Comparison of ENCODE assay signal across 20 cellular contexts in genomic region chr2:170986566-170987258, GRCh38. TPM values are rescaled to one million over a fixed set of nuclear protein-coding genes. Genes with fewer than 3 reads are reported as not detected.
A peak's percentile ranks its signal among the peaks of the same experiment; 100 is the strongest.
DNase-seq lines count a peak whose midpoint lies in the region; ATAC-seq, FAIRE-seq and TF ChIP-seq lines count a peak whose summit lies in the region.
"Had no signal": no experiment of that assay in that cellular context is flagged by ENCODE, and none has a peak within 500 bp of the region (broad histone marks: within the 10 kb centered on the region; RNA-seq: fewer than 3 reads in every experiment).

No MANE protein-coding gene starts in this region.

- WGBS in K562 (ENCODE audit: insufficient coverage, low coverage, missing lambda C conversion rate): 91% methylated on average over 8 of the region's 8 CpGs

- CTCF ChIA-PET in activated CD8-positive, alpha-beta T cell treated with anti-CD3 and anti-CD28 coated beads, Interleukin-2, amount 10 ng/mL, durations not matched to agents 7 days and 5 days (lab: Charles Lee): interaction anchor here (1.3 kb wide), 2 partner anchors 14 to 183 kb away, joined by 3 read pairs; no protein-coding TSS in a partner anchor
- CTCF ChIA-PET in activated CD8-positive, alpha-beta T cell treated with anti-CD3 and anti-CD28 coated beads for 36 hours (lab: Charles Lee): interaction anchor here (1.6 kb wide), 1 partner anchor 14 kb away, joined by 4 read pairs; no protein-coding TSS in a partner anchor
- CTCF ChIA-PET in CD8-positive, alpha-beta T cell (lab: Charles Lee): interaction anchor here (1.9 to 2.7 kb wide), 2 partner anchors 100 to 172 kb away, joined by 4 to 7 read pairs; no protein-coding TSS in a partner anchor
- CTCF ChIA-PET in K562 (lab: Yijun Ruan, JAX; ENCODE audit: low intra/inter-chr PET ratio): no interaction called here

- no peak overlapping the region for H3K27ac ChIP-seq in CD8-positive, alpha-beta T cell (ENCODE audit: low read depth, low read length)
- no peak overlapping the region for H3K27ac ChIP-seq in K562 (ENCODE audit: extremely low read depth, low read depth, low read length)
- H3K27ac ChIP-seq: BLaER1 treated with 17β-estradiol and CSF1 and Interleukin-3, amounts not matched to agents 10 nM and 100 nM had no signal

- BruUV-seq in K562 (replicated peaks; lab: Mats Ljungman, UMichigan): no TSS peak

- peak overlapping the region; percentile 9 for H3K27ac Mint-ChIP-seq in activated CD8-positive, alpha-beta T cell treated with anti-CD3 and anti-CD28 coated beads, Interleukin-2, amount 10 ng/mL, durations not matched to agents 7 days and 5 days
- H3K27ac Mint-ChIP-seq in activated CD8-positive, alpha-beta T cell treated with anti-CD3 and anti-CD28 coated beads for 36 hours: no peak overlapping the region
- peak overlapping the region; percentile 12 for H3K27ac Mint-ChIP-seq in CD8-positive, alpha-beta T cell
- peak overlapping the region; percentile 29 for H3K27ac Mint-ChIP-seq in T-helper 17 cell
- H3K27ac Mint-ChIP-seq: B cell, GM23338 had no signal

- H3K4me1 Mint-ChIP-seq in activated CD8-positive, alpha-beta T cell treated with anti-CD3 and anti-CD28 coated beads, Interleukin-2, amount 10 ng/mL, durations not matched to agents 7 days and 5 days (ENCODE audit: low read depth): peaks cover 4% of the 10 kb centered on the region
- no peaks in the 10 kb centered on the region for H3K4me1 Mint-ChIP-seq in activated CD8-positive, alpha-beta T cell treated with anti-CD3 and anti-CD28 coated beads for 36 hours (ENCODE audit: low read depth)
- peaks cover 5% of the 10 kb centered on the region for H3K4me1 Mint-ChIP-seq in CD8-positive, alpha-beta T cell (ENCODE audit: low read depth)
- H3K4me1 Mint-ChIP-seq in T-helper 17 cell: peaks cover 15% of the 10 kb centered on the region
- H3K4me1 Mint-ChIP-seq: B cell had no signal

- no peak overlapping the region for H3K4me3 ChIP-seq in CD8-positive, alpha-beta T cell (ENCODE audit: low read depth, low read length)
- H3K4me3 ChIP-seq in K562: no peak overlapping the region
- H3K4me3 ChIP-seq: BLaER1 treated with 17β-estradiol and CSF1 and Interleukin-3, amounts not matched to agents 10 nM and 100 nM; GM23338 had no signal

- no peaks in the 10 kb centered on the region for H3K9me3 Mint-ChIP-seq in activated CD8-positive, alpha-beta T cell treated with anti-CD3 and anti-CD28 coated beads, Interleukin-2, amount 10 ng/mL, durations not matched to agents 7 days and 5 days (ENCODE audit: insufficient read depth)
- no peaks in the 10 kb centered on the region for H3K9me3 Mint-ChIP-seq in activated CD8-positive, alpha-beta T cell treated with anti-CD3 and anti-CD28 coated beads for 36 hours
- H3K9me3 Mint-ChIP-seq in CD8-positive, alpha-beta T cell: no peaks in the 10 kb centered on the region
- H3K9me3 Mint-ChIP-seq: IgD-negative memory B cell had no signal

- TF ChIP-seq RAD21 in K562 (CRISPR knock-in tag; conservative IDR thresholded peaks at IDR 0.05 in 1 of 2, IDR thresholded peaks at IDR 0.05 in 1 of 2): no peak

- no peaks in the 10 kb centered on the region for H4K20me1 ChIP-seq in K562 (replicated peaks; ENCODE audit: control insufficient read depth, insufficient read depth, low read length)
- H4K20me1 ChIP-seq: BLaER1 treated with 17β-estradiol and CSF1 and Interleukin-3, amounts not matched to agents 10 nM and 100 nM had no signal

- no peak for TF ChIP-seq EP300 in K562 (IDR thresholded peaks at IDR 0.05; ENCODE audit: low read length)

- intact Hi-C loops in activated CD8-positive, alpha-beta T cell treated with anti-CD3 and anti-CD28 coated beads for 36 hours (cut with micrococcal nuclease): no loop called here
- intact Hi-C loops in CD8-positive, alpha-beta T cell (cut with DNase I, micrococcal nuclease): no loop called here
- intact Hi-C loops in K562 (cut with micrococcal nuclease): no loop called here

- DNase-seq in activated CD8-positive, alpha-beta T cell treated with anti-CD3 and anti-CD28 coated beads, Interleukin-2, amount 10 ng/mL, durations not matched to agents 7 days and 5 days: no peak
- no peak for DNase-seq in activated CD8-positive, alpha-beta T cell treated with anti-CD3 and anti-CD28 coated beads for 36 hours
- DNase-seq in CD8-positive, alpha-beta T cell: no peak
- no peak for DNase-seq in T-helper 17 cell
- DNase-seq in K562 (ENCODE audit: extremely low read depth in 1 of 4, low spot score in 3 of 4): no peak
- no peak for DNase-seq in stimulated activated CD4-positive, alpha-beta T cell treated with anti-CD3 and anti-CD28 coated beads, Interleukin-12 subunit alpha, Interleukin-12 subunit beta, amount 100 ng/mL, for 4 hours
- DNase-seq in stimulated activated CD4-positive, alpha-beta T cell treated with anti-CD3 and anti-CD28 coated beads, Interleukin-15, amount 100 ng/mL, for 24 hours: no peak
- DNase-seq: 8988T, Caco-2, HCEC 1CT, KG1 had no signal

- H3K27me3 ChIP-seq in CD8-positive, alpha-beta T cell (ENCODE audit: insufficient read depth, low read length): no peaks in the 10 kb centered on the region
- no peaks in the 10 kb centered on the region for H3K27me3 ChIP-seq in K562 (ENCODE audit: control insufficient read depth in 2 of 2, insufficient read depth in 2 of 2, low read length in 2 of 2)
- H3K27me3 ChIP-seq: BLaER1 treated with 17β-estradiol and CSF1 and Interleukin-3, amounts not matched to agents 10 nM and 100 nM had no signal

- H3K36me3 ChIP-seq in CD8-positive, alpha-beta T cell (ENCODE audit: insufficient read depth, low read length): no peaks in the 10 kb centered on the region
- H3K36me3 ChIP-seq in K562 (ENCODE audit: control insufficient read depth, insufficient read depth, low read length): peaks cover 25% of the 10 kb centered on the region

- POLR2A ChIA-PET in activated CD8-positive, alpha-beta T cell treated with anti-CD3 and anti-CD28 coated beads, Interleukin-2, amount 10 ng/mL, durations not matched to agents 7 days and 5 days (lab: Charles Lee): no interaction called here
- POLR2A ChIA-PET in activated CD8-positive, alpha-beta T cell treated with anti-CD3 and anti-CD28 coated beads for 36 hours (lab: Charles Lee): interaction anchor here (0.6 kb wide), 1 partner anchor 38 kb away, joined by 3 read pairs; no protein-coding TSS in a partner anchor
- POLR2A ChIA-PET in CD8-positive, alpha-beta T cell (lab: Charles Lee): interaction anchor here (1.1 kb wide), 1 partner anchor 10 kb away, joined by 3 read pairs; no protein-coding TSS in a partner anchor
- POLR2A ChIA-PET in K562 (lab: Yijun Ruan, JAX): interaction anchor here (0.8 to 1.5 kb wide), 3 partner anchors 10 to 898 kb away, joined by 3 read pairs; no protein-coding TSS in a partner anchor

- TF ChIP-seq CTCF in activated CD8-positive, alpha-beta T cell treated with anti-CD3 and anti-CD28 coated beads for 36 hours (IDR thresholded peaks at IDR 0.05): no peak
- no peak for TF ChIP-seq CTCF in CD8-positive, alpha-beta T cell (IDR thresholded peaks at IDR 0.05)
- TF ChIP-seq CTCF in K562 (IDR thresholded peaks at IDR 0.05 in 2 of 3, conservative IDR thresholded peaks at IDR 0.05 in 1 of 3; ENCODE audit: insufficient read depth in 2 of 3, low read depth in 1 of 3, low read length in 3 of 3): no peak

- no peaks in the 10 kb centered on the region for H3K4me1 ChIP-seq in CD8-positive, alpha-beta T cell (ENCODE audit: insufficient read depth, low read length)
- H3K4me1 ChIP-seq in K562 (replicated peaks in 1 of 2; ENCODE audit: control insufficient read depth in 2 of 2, insufficient read depth in 2 of 2, low read length in 2 of 2): peaks cover 0 to 4% of the 10 kb centered on the region in 2 experiments; a peak in 2 of 5 replicates
- H3K4me1 ChIP-seq: BLaER1 treated with 17β-estradiol and CSF1 and Interleukin-3, amounts not matched to agents 10 nM and 100 nM; Caco-2 had no signal

- no peaks in the 10 kb centered on the region for H3K79me2 ChIP-seq in K562 (ENCODE audit: control insufficient read depth, insufficient read depth, low read length)

- in situ Hi-C loops in K562 (cut with MboI): loop anchor here (10.0 kb wide), 1 partner anchor 248 kb away; no protein-coding TSS in a partner anchor

- no peak for FAIRE-seq in K562 (lab: Jason Lieb, UNC)
- FAIRE-seq: D721Med, G401.6, H54, HTR-8/SVneo had no signal

- no peaks in the 10 kb centered on the region for H3K9me1 ChIP-seq in K562 (ENCODE audit: control insufficient read depth, insufficient read depth, low read length)

- TF ChIP-seq POLR2A in K562 (conservative IDR thresholded peaks at IDR 0.05): no peak

- H3K4me3 Mint-ChIP-seq in activated CD8-positive, alpha-beta T cell treated with anti-CD3 and anti-CD28 coated beads, Interleukin-2, amount 10 ng/mL, durations not matched to agents 7 days and 5 days: no peak overlapping the region
- no peak overlapping the region for H3K4me3 Mint-ChIP-seq in activated CD8-positive, alpha-beta T cell treated with anti-CD3 and anti-CD28 coated beads for 36 hours
- H3K4me3 Mint-ChIP-seq in CD8-positive, alpha-beta T cell: no peak overlapping the region
- H3K4me3 Mint-ChIP-seq in T-helper 17 cell: no peak overlapping the region
- H3K4me3 Mint-ChIP-seq: B cell, GM23338 had no signal

- no peak overlapping the region for H2AFZ ChIP-seq in K562 (ENCODE audit: low read depth, low read length)
- H2AFZ ChIP-seq: GM23338 had no signal

- peaks cover 19% of the 10 kb centered on the region for H3K36me3 Mint-ChIP-seq in activated CD8-positive, alpha-beta T cell treated with anti-CD3 and anti-CD28 coated beads, Interleukin-2, amount 10 ng/mL, durations not matched to agents 7 days and 5 days (ENCODE audit: low read depth)
- peaks cover 8% of the 10 kb centered on the region for H3K36me3 Mint-ChIP-seq in activated CD8-positive, alpha-beta T cell treated with anti-CD3 and anti-CD28 coated beads for 36 hours (ENCODE audit: low read depth)
- peaks cover 19% of the 10 kb centered on the region for H3K36me3 Mint-ChIP-seq in CD8-positive, alpha-beta T cell
- no peaks in the 10 kb centered on the region for H3K36me3 Mint-ChIP-seq in T-helper 17 cell (ENCODE audit: low read depth)

- no peak overlapping the region for H3K9ac ChIP-seq in K562 (ENCODE audit: insufficient read depth in 1 of 2, low read depth in 2 of 2, low read length in 2 of 2)
- H3K9ac ChIP-seq: BLaER1 treated with 17β-estradiol and CSF1 and Interleukin-3, amounts not matched to agents 10 nM and 100 nM had no signal

- H3K4me2 ChIP-seq in K562 (ENCODE audit: insufficient read depth, low read length): no peak overlapping the region
- H3K4me2 ChIP-seq: BLaER1 treated with 17β-estradiol and CSF1 and Interleukin-3, amounts not matched to agents 10 nM and 100 nM; GM23338 had no signal

- no peak for ATAC-seq in activated CD8-positive, alpha-beta T cell treated with anti-CD3 and anti-CD28 coated beads, Interleukin-2, amount 10 ng/mL, durations not matched to agents 7 days and 5 days
- ATAC-seq in activated CD8-positive, alpha-beta T cell treated with anti-CD3 and anti-CD28 coated beads for 36 hours: no peak
- ATAC-seq in CD8-positive, alpha-beta T cell: no peak
- ATAC-seq in T-helper 17 cell (no peak), K562 (no peak), HG03378 (IDR thresholded peaks at IDR 0.05; ENCODE audit: unreplicated experiment) (no peak)
- ATAC-seq: GM23338 had no signal

- peaks cover 5% of the 10 kb centered on the region for H3K27me3 Mint-ChIP-seq in activated CD8-positive, alpha-beta T cell treated with anti-CD3 and anti-CD28 coated beads, Interleukin-2, amount 10 ng/mL, durations not matched to agents 7 days and 5 days (ENCODE audit: low read depth)
- no peaks in the 10 kb centered on the region for H3K27me3 Mint-ChIP-seq in activated CD8-positive, alpha-beta T cell treated with anti-CD3 and anti-CD28 coated beads for 36 hours
- H3K27me3 Mint-ChIP-seq in CD8-positive, alpha-beta T cell (ENCODE audit: low read depth): no peaks in the 10 kb centered on the region
- H3K27me3 Mint-ChIP-seq in T-helper 17 cell: no peaks in the 10 kb centered on the region
- H3K27me3 Mint-ChIP-seq: B cell, IgD-negative memory B cell had no signal

- no peaks in the 10 kb centered on the region for H3K9me3 ChIP-seq in CD8-positive, alpha-beta T cell (ENCODE audit: low read length)
- no peaks in the 10 kb centered on the region for H3K9me3 ChIP-seq in T-helper 17 cell (ENCODE audit: control insufficient read depth, low read length, poor library complexity, severe bottlenecking)
- H3K9me3 ChIP-seq in K562 (replicated peaks; ENCODE audit: control insufficient read depth, insufficient read depth, low read depth, low read length): no peaks in the 10 kb centered on the region
- H3K9me3 ChIP-seq: BLaER1 treated with 17β-estradiol and CSF1 and Interleukin-3, amounts not matched to agents 10 nM and 100 nM; Caco-2 had no signal

RNA-seq across cellular contexts. Expression of gene GORASP2, which starts 57.7 kb away (rescaled TPM):
- 10 to 100 TPM; 65.2 to 65.9 TPM for total RNA-seq in activated CD8-positive, alpha-beta T cell treated with anti-CD3 and anti-CD28 coated beads, Interleukin-2, amount 10 ng/mL, durations not matched to agents 7 days and 5 days
- 10 to 100 TPM; 68.4 to 70.6 TPM for total RNA-seq in activated CD8-positive, alpha-beta T cell treated with anti-CD3 and anti-CD28 coated beads for 36 hours
- 100 to 1,000 TPM; 111 to 112 TPM for total RNA-seq in CD8-positive, alpha-beta T cell
- total RNA-seq in T-helper 17 cell (10 to 100 TPM; 80.5 to 89.4 TPM), K562 (2014; rRNA removed) (59.6 and 61.8 TPM in 2 replicates), K562 (2014; rRNA removed; fragmentation: Illumina TruSeq; extraction: Trizol) (46.1 and 55.9 TPM in 2 replicates), K562 (2015; rRNA removed; fragmentation: Illumina TruSeq; extraction: Trizol) (52.3 and 54.1 TPM in 2 replicates), K562 (2021) (96.9 and 98.9 TPM in 2 replicates)
- total RNA-seq in K562 (2011; cell fraction: chromatin; rRNA removed; ENCODE audit: low replicate concordance): 76.1 and 136 TPM in 2 replicates
- total RNA-seq in K562 (2011; cell fraction: nucleolus; rRNA removed): 56.1 and 58.7 TPM in 2 replicates
- 70.5 and 94.6 TPM in 2 replicates for total RNA-seq in K562 (2011; cell fraction: nucleoplasm; rRNA removed)
- polyA plus RNA-seq in K562 (2011; rRNA removed) (180 and 239 TPM in 2 replicates), K562 (2014; fragmentation: Illumina TruSeq; extraction: Trizol) (146 and 153 TPM in 2 replicates), K562 (2014; fragmentation: Nextera tagmentation; extraction: Ambion mirVana) (10 to 100 TPM; 27.4 to 29.9 TPM), K562 (2014; rRNA removed) (93.4 and 101 TPM in 2 replicates)
- 271 and 294 TPM in 2 replicates for polyA plus RNA-seq in K562 (2011; cell fraction: cytosol; rRNA removed)
- 85.4 and 108 TPM in 2 replicates for polyA plus RNA-seq in K562 (2011; cell fraction: nucleus; rRNA removed)
- 81.8 and 88.5 TPM in 2 replicates for polyA plus RNA-seq in K562 (2012)
- 199 and 207 TPM in 2 replicates for polyA minus RNA-seq in K562 (2011; rRNA and poly(A)+ RNA removed)
- 61.5 and 71.4 TPM in 2 replicates for polyA minus RNA-seq in K562 (2011; cell fraction: cytosol; rRNA and poly(A)+ RNA removed)
- polyA minus RNA-seq in K562 (2011; cell fraction: nucleus; rRNA and poly(A)+ RNA removed): 47.5 and 82.2 TPM in 2 replicates
